Comparison of ENCODE assay signal across 11 cellular contexts in genomic region chr18:48926420-48926857, GRCh38. TPM values are rescaled to one million over a fixed set of nuclear protein-coding genes. Genes with fewer than 3 reads are reported as not detected.
A peak's percentile ranks its signal among the peaks of the same experiment; 100 is the strongest.
DNase-seq lines count a peak whose midpoint lies in the region; ATAC-seq, FAIRE-seq and TF ChIP-seq lines count a peak whose summit lies in the region.
"Had no signal": no experiment of that assay in that cellular context is flagged by ENCODE, and none has a peak within 500 bp of the region (broad histone marks: within the 10 kb centered on the region; RNA-seq: fewer than 3 reads in every experiment).

No MANE protein-coding gene starts in this region.

- TF ChIP-seq POLR2A in A549 (IDR thresholded peaks at IDR 0.05; ENCODE audit: low read length) = no peak

- no peaks in the 10 kb centered on the region for H3K9me3 ChIP-seq in A549
- no peaks in the 10 kb centered on the region for H3K9me3 ChIP-seq in GM23248 (ENCODE audit: low read depth)
- no peaks in the 10 kb centered on the region for H3K9me3 ChIP-seq in PC-9 (ENCODE audit: insufficient read depth, low read depth)

- H3K27me3 ChIP-seq in GM23248 (replicated peaks; ENCODE audit: insufficient read depth) (no peaks in the 10 kb centered on the region), PC-9 (ENCODE audit: insufficient read depth, low read depth) (no peaks in the 10 kb centered on the region)

- H3K36me3 Mint-ChIP-seq in activated T-helper 1 cell treated with anti-CD3 and anti-CD28 coated beads, Interleukin-12 subunit alpha, Interleukin-12 subunit beta, Interleukin-2, Interleukin-4 antibody, amounts not matched to agents 30 ng/mL and 10 ng/mL and 1 ng/mL, durations not matched to agents 14 hours and 24 hours and 36 hours (ENCODE audit: low read depth) = peaks cover 23% of the 10 kb centered on the region
- no peaks in the 10 kb centered on the region for H3K36me3 Mint-ChIP-seq in mesothelial cell of epicardium

- H3K79me2 ChIP-seq in GM23248 (ENCODE audit: insufficient read depth) (peaks cover 98% of the 10 kb centered on the region), PC-9 (ENCODE audit: low read depth) (peaks cover 71% of the 10 kb centered on the region)

- no peak overlapping the region for H3K4me3 Mint-ChIP-seq in activated T-helper 1 cell treated with anti-CD3 and anti-CD28 coated beads, Interleukin-12 subunit alpha, Interleukin-12 subunit beta, Interleukin-2, Interleukin-4 antibody, amounts not matched to agents 30 ng/mL and 10 ng/mL and 1 ng/mL, durations not matched to agents 14 hours and 24 hours and 36 hours
- no peak overlapping the region for H3K4me3 Mint-ChIP-seq in mesothelial cell of epicardium

- no peak for TF ChIP-seq EP300 in A549 (IDR thresholded peaks at IDR 0.05)

- H3K36me3 ChIP-seq in GM23248 (ENCODE audit: low read depth) (no peaks in the 10 kb centered on the region), PC-9 (ENCODE audit: low read depth) (no peaks in the 10 kb centered on the region)

- no peaks in the 10 kb centered on the region for H3K9me3 Mint-ChIP-seq in activated T-helper 1 cell treated with anti-CD3 and anti-CD28 coated beads, Interleukin-12 subunit alpha, Interleukin-12 subunit beta, Interleukin-2, Interleukin-4 antibody, amounts not matched to agents 30 ng/mL and 10 ng/mL and 1 ng/mL, durations not matched to agents 14 hours and 24 hours and 36 hours
- H3K9me3 Mint-ChIP-seq in mesothelial cell of epicardium = no peaks in the 10 kb centered on the region

- 52% methylated on average over 14 of the region's 14 CpGs for WGBS in A549 (ENCODE audit: missing lambda C conversion rate)
- 90 to 92% methylated on average over 14 of the region's 14 CpGs for WGBS in GM23248 (ENCODE audit: low coverage in 1 of 2, low lambda C conversion rate in 2 of 2, missing lambda C conversion rate in 2 of 2), 2 experiments

- intact Hi-C loops in activated T-helper 1 cell treated with anti-CD3 and anti-CD28 coated beads, Interleukin-12 subunit alpha, Interleukin-12 subunit beta, Interleukin-2, Interleukin-4 antibody, amounts not matched to agents 30 ng/mL and 10 ng/mL and 1 ng/mL, durations not matched to agents 14 hours and 24 hours and 36 hours (cut with micrococcal nuclease) = no loop called here
- intact Hi-C loops in PC-9 (cut with micrococcal nuclease; ENCODE audit: unreplicated experiment) = no loop called here

- H3K27ac ChIP-seq in A549 (peak overlapping the region; percentile 94 to 99), GM23248 (peak overlapping the region; percentile 87; the same call in 1 of the 2 replicates), PC-9 (no peak overlapping the region)
- H3K27ac ChIP-seq: VCaP had no signal

- no peak for ATAC-seq in A549

- H3K9me2 ChIP-seq in GM23248 (ENCODE audit: insufficient read depth) (no peaks in the 10 kb centered on the region), PC-9 (ENCODE audit: insufficient read depth) (no peaks in the 10 kb centered on the region)

- in situ Hi-C loops in GM23248 (cut with MboI) = loop anchor here (25.0 kb wide), 1 partner anchor 189 kb away; no protein-coding TSS in a partner anchor

- no TSS peak for BruUV-seq in PC-9 (replicated peaks; lab: Mats Ljungman, UMichigan)

- TF ChIP-seq CTCF in A549 (IDR thresholded peaks at IDR 0.05) (no peak), mesothelial cell of epicardium (IDR thresholded peaks at IDR 0.05; ENCODE audit: unreplicated experiment) (no peak), PC-9 (conservative IDR thresholded peaks at IDR 0.05) (no peak)

- peaks cover 53% of the 10 kb centered on the region for H3F3A ChIP-seq in GM23248 (ENCODE audit: insufficient read depth)
- no peaks in the 10 kb centered on the region; the same call in 1 of the 2 replicates for H3F3A ChIP-seq in PC-9 (ENCODE audit: insufficient read depth, low read depth)

- no peak overlapping the region for H2AFZ ChIP-seq in GM23248
- H2AFZ ChIP-seq in PC-9 = no peak overlapping the region

- POLR2A ChIA-PET in A549 (lab: Yijun Ruan, JAX) = no interaction called here
- POLR2A ChIA-PET in PC-9 (lab: Charles Lee; ENCODE audit: unreplicated experiment) = no interaction called here

- peak overlapping the region; percentile 72 for H3K27ac Mint-ChIP-seq in activated T-helper 1 cell treated with anti-CD3 and anti-CD28 coated beads, Interleukin-12 subunit alpha, Interleukin-12 subunit beta, Interleukin-2, Interleukin-4 antibody, amounts not matched to agents 30 ng/mL and 10 ng/mL and 1 ng/mL, durations not matched to agents 14 hours and 24 hours and 36 hours
- H3K27ac Mint-ChIP-seq in mesothelial cell of epicardium = peak overlapping the region; percentile 99

- H3K9ac ChIP-seq in GM23248 = no peak overlapping the region

- H4K20me1 ChIP-seq in GM23248 (ENCODE audit: insufficient read depth) (no peaks in the 10 kb centered on the region), PC-9 (ENCODE audit: insufficient read depth) (peaks cover 45% of the 10 kb centered on the region)

- CTCF ChIA-PET in A549 (lab: Yijun Ruan, JAX) = interaction anchor here (2.9 kb wide), 1 partner anchor 20 kb away, joined by 15 read pairs; no protein-coding TSS in a partner anchor
- CTCF ChIA-PET in PC-9 (lab: Charles Lee) = no interaction called here

- H3K27me3 Mint-ChIP-seq in activated T-helper 1 cell treated with anti-CD3 and anti-CD28 coated beads, Interleukin-12 subunit alpha, Interleukin-12 subunit beta, Interleukin-2, Interleukin-4 antibody, amounts not matched to agents 30 ng/mL and 10 ng/mL and 1 ng/mL, durations not matched to agents 14 hours and 24 hours and 36 hours (ENCODE audit: insufficient read depth) = no peaks in the 10 kb centered on the region
- no peaks in the 10 kb centered on the region for H3K27me3 Mint-ChIP-seq in mesothelial cell of epicardium (ENCODE audit: low read depth)

- H3K4me1 Mint-ChIP-seq in activated T-helper 1 cell treated with anti-CD3 and anti-CD28 coated beads, Interleukin-12 subunit alpha, Interleukin-12 subunit beta, Interleukin-2, Interleukin-4 antibody, amounts not matched to agents 30 ng/mL and 10 ng/mL and 1 ng/mL, durations not matched to agents 14 hours and 24 hours and 36 hours (ENCODE audit: low read depth) = peaks cover 97% of the 10 kb centered on the region
- H3K4me1 Mint-ChIP-seq in mesothelial cell of epicardium = peaks cover 97% of the 10 kb centered on the region

- H3K4me3 ChIP-seq in A549 (no peak overlapping the region), GM23248 (no peak overlapping the region), PC-9 (no peak overlapping the region)

- no peak for TF ChIP-seq RAD21 in A549 (conservative IDR thresholded peaks at IDR 0.05 in 1 of 2, IDR thresholded peaks at IDR 0.05 in 1 of 2)

- no peak for FAIRE-seq in A549 (lab: Jason Lieb, UNC)

- peak overlapping the region; percentile 72 for H3K4me2 ChIP-seq in A549
- no peak overlapping the region for H3K4me2 ChIP-seq in GM23248 (ENCODE audit: unreplicated experiment)
- H3K4me2 ChIP-seq in PC-9 = no peak overlapping the region

- peaks cover 96% of the 10 kb centered on the region for H3K4me1 ChIP-seq in A549
- peaks cover 75% of the 10 kb centered on the region for H3K4me1 ChIP-seq in GM23248 (ENCODE audit: insufficient read depth)
- no peaks in the 10 kb centered on the region for H3K4me1 ChIP-seq in PC-9 (replicated peaks; ENCODE audit: insufficient read depth)

- DNase-seq in A549 (ENCODE audit: low read depth in 1 of 2, low spot score in 1 of 2) (no peak), GM23248 (peak; percentile 3), mesothelial cell of epicardium (ENCODE audit: low spot score in 2 of 2, unreplicated experiment in 2 of 2) (no peak), nucleus accumbens (lab: John Stamatoyannopoulos, UW) (no peak), PC-9 (no peak), EL (no peak)
- DNase-seq in activated T-helper 1 cell treated with anti-CD3 and anti-CD28 coated beads, Interleukin-12 subunit alpha, Interleukin-12 subunit beta, Interleukin-2, Interleukin-4 antibody, amounts not matched to agents 30 ng/mL and 10 ng/mL and 1 ng/mL, durations not matched to agents 14 hours and 24 hours and 36 hours (ENCODE audit: low spot score) = no peak
- DNase-seq in effector CD8-positive, alpha-beta T cell (lab: John Stamatoyannopoulos, UW) = no peak
- DNase-seq: midbrain; stimulated activated CD4-positive, alpha-beta T cell treated with anti-CD3 and anti-CD28 coated beads, Interleukin-2, amount 100 ng/mL, for 24 hours had no signal

TF ChIP-seq in A549, 52 proteins besides CTCF, POLR2A, EP300 and RAD21:
- TF ChIP-seq BHLHE40 (IDR thresholded peaks at IDR 0.05; ENCODE audit: low read depth, low read length) = no peak
- TF ChIP-seq MAX (IDR thresholded peaks at IDR 0.05) = no peak
- no peak for TF ChIP-seq KDM1A (IDR thresholded peaks at IDR 0.05; ENCODE audit: low read depth)
- TF ChIP-seq ATOH8 (CRISPR knock-in tag; IDR thresholded peaks at IDR 0.05; ENCODE audit: low read depth) = no peak
- no peak for TF ChIP-seq FOSB (CRISPR knock-in tag; IDR thresholded peaks at IDR 0.05)
- no peak for TF ChIP-seq NR3C1 (IDR thresholded peaks at IDR 0.05)
- TF ChIP-seq JUNB (IDR thresholded peaks at IDR 0.05) = no peak
- TF ChIP-seq MAZ (IDR thresholded peaks at IDR 0.05; ENCODE audit: borderline replicate concordance, low read depth, low read length) = no peak
- TF ChIP-seq EHMT2 (IDR thresholded peaks at IDR 0.05; ENCODE audit: low read depth) = no peak
- no peak for TF ChIP-seq GATA3 (IDR thresholded peaks at IDR 0.05; ENCODE audit: borderline replicate concordance)

RNA-seq across cellular contexts. Expression of gene SMAD7, which starts 24.3 kb away (rescaled TPM):
- polyA plus RNA-seq in A549 (2011; rRNA removed) = 18.9 and 19.9 TPM in 2 replicates
- 38.2 and 48.5 TPM in 2 replicates for polyA plus RNA-seq in A549 (2012; cell fraction: cytosol; rRNA removed)
- polyA plus RNA-seq in A549 (2012; cell fraction: nucleus; rRNA removed) = 76.0 and 84.4 TPM in 2 replicates
- polyA plus RNA-seq in A549 (2017; fragmentation: RNase III; extraction: RNeasy Plus Mini Kit Qiagen cat#74134 plus additional on column Dnase treatment) = 26.9 to 29.1 TPM (median 29.0 TPM) in 3 replicates
- 51.4 and 52.2 TPM in 2 replicates for polyA minus RNA-seq in A549 (2011; rRNA and poly(A)+ RNA removed)
- total RNA-seq in GM23248 (2014; rRNA removed; shearing (Covaris generic)) = 43.6 and 51.7 TPM in 2 replicates
- 6.8 and 8.4 TPM in 2 replicates for polyA plus RNA-seq in GM23248 (2016; fragmentation: Nextera tagmentation; extraction: Ambion mirVana)
- 26.7 and 26.8 TPM in 2 replicates for total RNA-seq in activated T-helper 1 cell treated with anti-CD3 and anti-CD28 coated beads, Interleukin-12 subunit alpha, Interleukin-12 subunit beta, Interleukin-2, Interleukin-4 antibody, amounts not matched to agents 30 ng/mL and 10 ng/mL and 1 ng/mL, durations not matched to agents 14 hours and 24 hours and 36 hours
- total RNA-seq in mesothelial cell of epicardium = 75.5 to 77.6 TPM (median 76.8 TPM) in 3 replicates
- total RNA-seq in PC-9 (2021) = 5.0 and 5.8 TPM in 2 replicates
